In genomic region chr14:34496679-34497513, GRCh38 we compare ENCODE assay signal across 8 cellular contexts. TPM values are rescaled to one million over a fixed set of nuclear protein-coding genes. Genes with fewer than 3 reads are reported as not detected.
A peak's percentile ranks its signal among the peaks of the same experiment; 100 is the strongest.
DNase-seq lines count a peak whose midpoint lies in the region; ATAC-seq and TF ChIP-seq lines count a peak whose summit lies in the region.

No MANE protein-coding gene starts in this region.

- H3K4me1 Mint-ChIP-seq in glutamatergic neuron (ENCODE audit: low read depth, unreplicated experiment), result peaks cover 1% of the 10 kb centered on the region

- intact Hi-C loops in ascending aorta (cut with DNase I), result loop anchor here (1.0 kb wide), 1 partner anchor 35 kb away; the partner anchor contains the start of gene SPTSSA

- H3K9me3 Mint-ChIP-seq in glutamatergic neuron (ENCODE audit: unreplicated experiment), result no peaks in the 10 kb centered on the region

- H3K4me1 ChIP-seq in ascending aorta, result peaks cover 0 to 12% of the 10 kb centered on the region in 2 donors

- DNase-seq in HPDE6-E6E7 (ENCODE audit: extremely low spot score), result peak; percentile 97
- peak; percentile 27 to 90 for DNase-seq in ascending aorta (ENCODE audit: low spot score in 2 of 2)
- DNase-seq in hepatic stellate cell (ENCODE audit: low spot score), result peak; percentile 94
- DNase-seq in putamen (ENCODE audit: low spot score), result peak; percentile 47
- no peak for DNase-seq in glutamatergic neuron
- DNase-seq in NCI-H345 (lab: John Stamatoyannopoulos, UW), result no peak

- TF ChIP-seq CTCF in ascending aorta (IDR thresholded peaks at IDR 0.05) (peak in 1 of 3 experiments; percentile 12), glutamatergic neuron (IDR thresholded peaks at IDR 0.05; ENCODE audit: partially characterized antibody, unreplicated experiment) (no peak)

- no peaks in the 10 kb centered on the region for H3K36me3 Mint-ChIP-seq in glutamatergic neuron (ENCODE audit: unreplicated experiment)

- H3K27me3 Mint-ChIP-seq in glutamatergic neuron (ENCODE audit: unreplicated experiment), result peaks cover 3% of the 10 kb centered on the region

- H3K27ac Mint-ChIP-seq in glutamatergic neuron (ENCODE audit: unreplicated experiment), result no peak overlapping the region

- H3K27ac ChIP-seq in ascending aorta, result peak overlapping the region; percentile 19 to 78

- ATAC-seq in HG03442 (IDR thresholded peaks at IDR 0.05; ENCODE audit: unreplicated experiment), result no peak
- ATAC-seq in HG02623 (IDR thresholded peaks at IDR 0.05; ENCODE audit: unreplicated experiment), result no peak

- H3K4me3 Mint-ChIP-seq in glutamatergic neuron (ENCODE audit: unreplicated experiment), result no peak overlapping the region

- H3K27me3 ChIP-seq in ascending aorta, result no peaks in the 10 kb centered on the region

- no peaks in the 10 kb centered on the region for H3K9me3 ChIP-seq in ascending aorta

- H3K36me3 ChIP-seq in ascending aorta, result no peaks in the 10 kb centered on the region

- H3K4me3 ChIP-seq in ascending aorta, result no peak overlapping the region

RNA-seq across cellular contexts. Expression of gene SPTSSA, which starts 34.9 kb away (rescaled TPM):
- total RNA-seq in ascending aorta (9.6 TPM), glutamatergic neuron (ENCODE audit: unreplicated experiment) (21.4 TPM)

RNA-seq across cellular contexts. Expression of gene EAPP, which starts 42.6 kb away (rescaled TPM):
- total RNA-seq in ascending aorta, result 10.1 TPM
- total RNA-seq in glutamatergic neuron (ENCODE audit: unreplicated experiment), result 33.2 TPM

Comparison
In these comparisons a context has a peak if more than half of its experiments do, and no peak if none do; other contexts are left out.
1. DNase-seq: peak in HPDE6-E6E7 (single experiment), ascending aorta (2 of 2), hepatic stellate cell (single experiment) and putamen (single experiment); none in glutamatergic neuron (single experiment) and NCI-H345 (single experiment).